In the genomic region with DNA sequence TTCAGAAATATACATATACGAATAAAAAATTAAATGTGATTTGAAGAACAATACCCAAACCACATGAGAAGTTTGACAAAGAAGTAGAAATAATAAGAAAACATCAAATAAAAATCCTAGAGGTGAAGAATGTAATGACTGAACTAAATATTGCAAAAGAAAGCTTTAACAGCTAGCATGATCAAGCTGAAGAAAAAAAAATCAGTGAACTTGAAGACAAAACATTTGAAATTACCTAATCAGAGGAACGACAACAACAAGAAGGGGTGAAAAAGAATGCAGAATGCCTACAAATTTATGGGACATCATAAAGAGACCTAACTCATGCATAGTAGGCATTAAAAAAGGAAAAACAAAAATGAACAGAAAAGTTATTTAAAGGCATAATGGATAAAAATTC, we compare ENCODE assay signal across 7 cellular contexts.
"Had no signal": no experiment of that assay in that cellular context is flagged by ENCODE, and none has a peak within 500 bp of the region (broad histone marks: within the 10 kb centered on the region; RNA-seq: fewer than 3 reads in every experiment).

No MANE protein-coding gene starts in this region.

- H3K4me3 ChIP-seq: GM23248, HAP-1 had no signal

- H3K4me1 ChIP-seq: HAP-1 had no signal

- H3K27ac ChIP-seq: GM23248 had no signal

- H3K9ac ChIP-seq: GM23248 had no signal

- H3K36me3 ChIP-seq: HAP-1 had no signal

- DNase-seq: GM23248, GOT3, H7, KG1 had no signal

- H3K9me3 ChIP-seq: HAP-1 had no signal

- ATAC-seq: HCT116 had no signal

- FAIRE-seq: HTR-8/SVneo had no signal

- H2AFZ ChIP-seq: GM23248 had no signal
